Comparison of ENCODE assay signal across 8 cellular contexts in genomic region chr15:99719096-99719541, GRCh38. TPM values are rescaled to one million over a fixed set of nuclear protein-coding genes. Genes with fewer than 3 reads are reported as not detected.
DNase-seq lines count a peak whose midpoint lies in the region; ATAC-seq and TF ChIP-seq lines count a peak whose summit lies in the region.

No MANE protein-coding gene starts in this region.

- peak overlapping the region; percentile 8 for H3K4me3 Mint-ChIP-seq in T-helper 2 cell treated with Interferon-gamma antibody and Interleukin-4, amounts not matched to agents 5 μg/mL and 100 μg/mL, for 36 hours
- no peak overlapping the region for H3K4me3 Mint-ChIP-seq in GM23338

- no peaks in the 10 kb centered on the region for H3K9me3 ChIP-seq in smooth muscle cell (replicated peaks; ENCODE audit: low read depth)

- H3K27ac ChIP-seq in smooth muscle cell (ENCODE audit: low read depth) (no peak overlapping the region), GM23338 (ENCODE audit: low read depth) (no peak overlapping the region)

- H3F3A ChIP-seq in smooth muscle cell (ENCODE audit: low read depth) = peaks cover 6% of the 10 kb centered on the region
- no peaks in the 10 kb centered on the region for H3F3A ChIP-seq in GM23338 (replicated peaks; ENCODE audit: low read depth)

- H3K27ac Mint-ChIP-seq in T-helper 2 cell treated with Interferon-gamma antibody and Interleukin-4, amounts not matched to agents 5 μg/mL and 100 μg/mL, for 36 hours = no peak overlapping the region
- no peak overlapping the region for H3K27ac Mint-ChIP-seq in GM23338

- peaks cover 5% of the 10 kb centered on the region for H3K36me3 Mint-ChIP-seq in T-helper 2 cell treated with Interferon-gamma antibody and Interleukin-4, amounts not matched to agents 5 μg/mL and 100 μg/mL, for 36 hours (ENCODE audit: low read depth)
- peaks cover 10% of the 10 kb centered on the region for H3K36me3 Mint-ChIP-seq in GM23338 (ENCODE audit: low read depth)

- peaks cover 25% of the 10 kb centered on the region for H3K4me1 Mint-ChIP-seq in T-helper 2 cell treated with Interferon-gamma antibody and Interleukin-4, amounts not matched to agents 5 μg/mL and 100 μg/mL, for 36 hours (ENCODE audit: low read depth)
- peaks cover 18% of the 10 kb centered on the region for H3K4me1 Mint-ChIP-seq in GM23338

- H3K9me2 ChIP-seq in GM23338 (ENCODE audit: insufficient read depth) = peaks cover 11% of the 10 kb centered on the region

- H4K20me1 ChIP-seq in smooth muscle cell (ENCODE audit: low read depth) (peaks cover 24% of the 10 kb centered on the region), GM23338 (replicated peaks; ENCODE audit: insufficient read depth) (no peaks in the 10 kb centered on the region)

- no peaks in the 10 kb centered on the region for H3K27me3 Mint-ChIP-seq in T-helper 2 cell treated with Interferon-gamma antibody and Interleukin-4, amounts not matched to agents 5 μg/mL and 100 μg/mL, for 36 hours (ENCODE audit: low read depth)
- peaks cover 2% of the 10 kb centered on the region for H3K27me3 Mint-ChIP-seq in GM23338 (ENCODE audit: insufficient read depth, low read depth, poor library complexity)

- H3K9me3 Mint-ChIP-seq in T-helper 2 cell treated with Interferon-gamma antibody and Interleukin-4, amounts not matched to agents 5 μg/mL and 100 μg/mL, for 36 hours = no peaks in the 10 kb centered on the region
- H3K9me3 Mint-ChIP-seq in GM23338 = no peaks in the 10 kb centered on the region

- H3K4me3 ChIP-seq in smooth muscle cell (no peak overlapping the region), GM23338 (no peak overlapping the region)

- DNase-seq in T-helper 2 cell treated with Interferon-gamma antibody and Interleukin-4, amounts not matched to agents 5 μg/mL and 100 μg/mL, for 36 hours (ENCODE audit: low spot score) = no peak
- DNase-seq in T-helper 2 cell (no peak), SKM-1 (lab: John Stamatoyannopoulos, UW; ENCODE audit: unreplicated experiment) (peak; percentile 43), smooth muscle cell (lab: John Stamatoyannopoulos, UW; ENCODE audit: unreplicated experiment) (no peak), DMS153 (lab: John Stamatoyannopoulos, UW) (no peak), GM23338 (ENCODE audit: low spot score) (no peak), GM19238 (ENCODE audit: insufficient read length, low spot score) (no peak)

- TF ChIP-seq CTCF in smooth muscle cell (IDR thresholded peaks at IDR 0.05; ENCODE audit: borderline replicate concordance, insufficient read depth, poor library complexity, severe bottlenecking) (no peak), GM23338 (conservative IDR thresholded peaks at IDR 0.05; ENCODE audit: low read depth in 2 of 2) (no peak)

- H3K27me3 ChIP-seq in smooth muscle cell (ENCODE audit: low read depth) (no peaks in the 10 kb centered on the region), GM23338 (ENCODE audit: insufficient read depth) (no peaks in the 10 kb centered on the region)

- ATAC-seq in HG02973 (IDR thresholded peaks at IDR 0.05; ENCODE audit: unreplicated experiment) = peak; percentile 86
- ATAC-seq in GM23338 = no peak

- H3K36me3 ChIP-seq in smooth muscle cell (ENCODE audit: low read depth) = no peaks in the 10 kb centered on the region
- H3K36me3 ChIP-seq in GM23338 (ENCODE audit: insufficient read depth) = 0 out of 2 replicates have a peak, but pooled peaks cover 5% of the 10 kb centered on the region

- H3K4me2 ChIP-seq in smooth muscle cell = peak overlapping the region; percentile 62
- no peak overlapping the region for H3K4me2 ChIP-seq in GM23338

- H2AFZ ChIP-seq in smooth muscle cell (ENCODE audit: low read depth) (no peak overlapping the region), GM23338 (no peak overlapping the region)

- peaks cover 4% of the 10 kb centered on the region for H3K4me1 ChIP-seq in smooth muscle cell (ENCODE audit: low read depth)
- H3K4me1 ChIP-seq in GM23338 (ENCODE audit: insufficient read depth) = no peaks in the 10 kb centered on the region

- 49% methylated on average over 5 of the region's 5 CpGs for WGBS in smooth muscle cell (ENCODE audit: low lambda C conversion rate)

- H3K79me2 ChIP-seq in smooth muscle cell (ENCODE audit: low read depth) (no peaks in the 10 kb centered on the region), GM23338 (replicated peaks; ENCODE audit: insufficient read depth) (no peaks in the 10 kb centered on the region)

- no peak overlapping the region for H3K9ac ChIP-seq in smooth muscle cell (ENCODE audit: low read depth)

TF ChIP-seq in GM23338, 12 proteins besides CTCF, POLR2A, EP300 and RAD21 (continues in another document):
- TF ChIP-seq ZNF331 (CRISPR knock-in tag; IDR thresholded peaks at IDR 0.05; ENCODE audit: low read depth) (no peak), NANOG (IDR thresholded peaks at IDR 0.05; ENCODE audit: borderline replicate concordance) (no peak), EZH2 (IDR thresholded peaks at IDR 0.05; ENCODE audit: low read depth, unreplicated experiment) (no peak), REST (IDR thresholded peaks at IDR 0.05; ENCODE audit: unreplicated experiment) (no peak), STAT1 (IDR thresholded peaks at IDR 0.05; ENCODE audit: unreplicated experiment) (no peak), CREB1 (CRISPR knock-in tag; IDR thresholded peaks at IDR 0.05; ENCODE audit: low read depth) (no peak)

RNA-seq across cellular contexts. Expression of gene LYSMD4, which starts 14.1 kb away (rescaled TPM):
- 4.4 and 6.1 TPM in 2 replicates for total RNA-seq in smooth muscle cell
- 6.0 and 12.4 TPM in 2 replicates for polyA plus RNA-seq in smooth muscle cell
- total RNA-seq in GM23338 (2014; rRNA removed; shearing (Covaris generic)) = 20.9 and 23.8 TPM in 2 replicates
- 7.5 and 9.8 TPM in 2 replicates for polyA plus RNA-seq in GM23338 (2016; fragmentation: Nextera tagmentation; extraction: Ambion mirVana)
